Comparison of ENCODE assay signal across 3 cellular contexts in genomic region chr15:53979051-53979788, GRCh38.
TF ChIP-seq lines count a peak whose summit lies in the region.

No MANE protein-coding gene starts in this region.

TF ChIP-seq in SK-N-SH, 30 proteins besides CTCF, POLR2A, EP300 and RAD21:
- TF ChIP-seq USF1 (IDR thresholded peaks at IDR 0.05; ENCODE audit: borderline replicate concordance, low read depth) (no peak), NFIC (IDR thresholded peaks at IDR 0.05; ENCODE audit: borderline replicate concordance) (no peak), TCF12 (IDR thresholded peaks at IDR 0.05) (no peak), TEAD4 (IDR thresholded peaks at IDR 0.05; ENCODE audit: borderline replicate concordance, insufficient read depth) (no peak), JUND (IDR thresholded peaks at IDR 0.05) (no peak), CHD2 (IDR thresholded peaks at IDR 0.05; ENCODE audit: low read length, partially characterized antibody) (no peak), POLR2AphosphoS5 (IDR thresholded peaks at IDR 0.05; ENCODE audit: low read depth, low read length) (no peak), TAF1 (IDR thresholded peaks at IDR 0.05; ENCODE audit: borderline replicate concordance, low read depth, low read length) (no peak), SIN3A (IDR thresholded peaks at IDR 0.05; ENCODE audit: borderline replicate concordance, low read depth, low read length) (no peak)
- TF ChIP-seq, protein P1, sequence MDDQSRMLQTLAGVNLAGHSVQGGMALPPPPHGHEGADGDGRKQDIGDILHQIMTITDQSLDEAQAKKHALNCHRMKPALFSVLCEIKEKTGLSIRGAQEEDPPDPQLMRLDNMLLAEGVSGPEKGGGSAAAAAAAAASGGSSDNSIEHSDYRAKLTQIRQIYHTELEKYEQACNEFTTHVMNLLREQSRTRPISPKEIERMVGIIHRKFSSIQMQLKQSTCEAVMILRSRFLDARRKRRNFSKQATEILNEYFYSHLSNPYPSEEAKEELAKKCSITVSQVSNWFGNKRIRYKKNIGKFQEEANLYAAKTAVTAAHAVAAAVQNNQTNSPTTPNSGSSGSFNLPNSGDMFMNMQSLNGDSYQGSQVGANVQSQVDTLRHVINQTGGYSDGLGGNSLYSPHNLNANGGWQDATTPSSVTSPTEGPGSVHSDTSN (IDR thresholded peaks at IDR 0.05): no peak

TF ChIP-seq in SK-N-SH treated with all-trans-retinoic acid at 6 μM for 48 hours, 23 proteins besides CTCF, POLR2A, EP300 and RAD21:
- TF ChIP-seq ISL1 (CRISPR knock-in tag; IDR thresholded peaks at IDR 0.05): no peak
- no peak for TF ChIP-seq OSR1 (CRISPR knock-in tag; IDR thresholded peaks at IDR 0.05)
- no peak for TF ChIP-seq ZFP3 (CRISPR knock-in tag; IDR thresholded peaks at IDR 0.05)
- TF ChIP-seq TCF4 (CRISPR knock-in tag; IDR thresholded peaks at IDR 0.05; ENCODE audit: borderline replicate concordance): no peak
- TF ChIP-seq ZC3H10 (CRISPR knock-in tag; IDR thresholded peaks at IDR 0.05): no peak
- TF ChIP-seq ZFP30 (CRISPR knock-in tag; IDR thresholded peaks at IDR 0.05): no peak
- TF ChIP-seq ESRRG (CRISPR knock-in tag; IDR thresholded peaks at IDR 0.05): no peak
- TF ChIP-seq ZNF8 (CRISPR knock-in tag; IDR thresholded peaks at IDR 0.05): no peak
- TF ChIP-seq PATZ1 (CRISPR knock-in tag; IDR thresholded peaks at IDR 0.05; ENCODE audit: borderline replicate concordance): no peak
- TF ChIP-seq PPARA (CRISPR knock-in tag; IDR thresholded peaks at IDR 0.05; ENCODE audit: borderline replicate concordance): no peak
TF ChIP-seq in SK-N-SH treated with all-trans-retinoic acid at 6 μM for 48 hours: peak in this region for 0.

TF ChIP-seq in H1, 55 proteins besides CTCF, POLR2A, EP300 and RAD21:
- TF ChIP-seq ATF2 (IDR thresholded peaks at IDR 0.05; ENCODE audit: low read length) (no peak), KDM5A (IDR thresholded peaks at IDR 0.05; ENCODE audit: low read length) (no peak), BACH1 (IDR thresholded peaks at IDR 0.05; ENCODE audit: low read length) (no peak), USF2 (IDR thresholded peaks at IDR 0.05; ENCODE audit: low read length) (no peak), SIN3A (conservative IDR thresholded peaks at IDR 0.05 in 1 of 2, IDR thresholded peaks at IDR 0.05 in 1 of 2; ENCODE audit: low read depth in 1 of 2, low read length in 2 of 2) (no peak), GABPA (IDR thresholded peaks at IDR 0.05; ENCODE audit: borderline replicate concordance, insufficient read depth, low read length) (no peak), CBX5 (IDR thresholded peaks at IDR 0.05; ENCODE audit: low read depth, low read length) (no peak), JUND (IDR thresholded peaks at IDR 0.05; ENCODE audit: low read length) (no peak), NRF1 (IDR thresholded peaks at IDR 0.05; ENCODE audit: low read depth, low read length) (no peak), KDM1A (IDR thresholded peaks at IDR 0.05; ENCODE audit: borderline replicate concordance, low read length) (no peak), BCL11A (IDR thresholded peaks at IDR 0.05; ENCODE audit: low read depth in 2 of 2, low read length in 2 of 2) (no peak), HDAC6 (IDR thresholded peaks at IDR 0.05; ENCODE audit: low read depth, low read length) (no peak), TAF1 (IDR thresholded peaks at IDR 0.05; ENCODE audit: low read depth, low read length) (no peak), KDM4A (IDR thresholded peaks at IDR 0.05; ENCODE audit: low read depth, low read length, severe bottlenecking) (no peak), RNF2 (IDR thresholded peaks at IDR 0.05; ENCODE audit: borderline replicate concordance, low read depth, low read length, missing control alignments, poor library complexity, severe bottlenecking) (no peak), TEAD4 (IDR thresholded peaks at IDR 0.05; ENCODE audit: low read depth, low read length) (no peak)
